ENCODE assay signal across 17 cellular contexts in the genomic region with DNA sequence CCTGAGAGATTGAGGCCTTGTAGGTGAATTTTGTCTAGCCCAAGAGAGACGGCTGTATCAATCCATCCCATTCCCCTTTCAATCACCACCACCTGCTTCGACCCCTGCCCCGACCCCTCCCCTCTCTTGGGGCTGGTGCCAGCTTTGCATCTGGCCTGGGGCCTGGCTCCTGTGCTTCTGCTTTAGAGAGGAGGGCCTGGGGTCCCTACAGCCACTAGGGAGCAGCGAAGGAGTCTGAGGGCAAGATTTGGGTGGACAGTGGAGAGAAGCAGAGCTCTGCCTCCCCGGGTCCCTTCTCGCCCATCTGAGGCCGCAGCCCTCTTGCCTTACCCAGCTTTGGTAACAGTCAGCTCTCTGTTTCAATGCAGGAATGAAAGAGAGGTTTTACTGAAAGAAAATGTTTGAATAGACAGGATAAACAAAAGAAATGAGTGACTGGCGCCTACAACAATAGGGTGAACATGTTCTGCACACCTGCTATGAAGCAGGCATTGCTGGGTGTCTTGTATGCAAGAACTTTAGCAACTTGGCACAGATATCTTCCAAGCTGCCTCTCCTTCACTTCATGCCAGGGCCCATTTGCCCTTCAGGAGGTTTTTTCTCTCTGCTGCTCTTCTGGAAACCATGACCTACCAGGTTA.
"Had no signal": no experiment of that assay in that cellular context is flagged by ENCODE, and none has a peak within 500 bp of the region (broad histone marks: within the 10 kb centered on the region; RNA-seq: fewer than 3 reads in every experiment).

No MANE protein-coding gene starts in this region.

- H3K27me3 ChIP-seq: ascending aorta, dorsolateral prefrontal cortex, tibial nerve had no signal

- H3K4me1 Mint-ChIP-seq: activated naive CD8-positive, alpha-beta T cell treated with anti-CD3 and anti-CD28 coated beads, Interleukin-2, amount 50 U/mL, for 24 hours; immature natural killer cell; naive B cell had no signal

- H3K9me3 ChIP-seq: ascending aorta, tibial nerve had no signal

- H3K4me3 ChIP-seq: ascending aorta, dorsolateral prefrontal cortex, lung, smooth muscle cell, tibial nerve had no signal

- ATAC-seq: activated naive CD8-positive, alpha-beta T cell treated with anti-CD3 and anti-CD28 coated beads, Interleukin-2, amount 50 U/mL, for 24 hours; esophagus mucosa; left colon; right cardiac atrium had no signal

- H3K27ac Mint-ChIP-seq: activated naive CD8-positive, alpha-beta T cell treated with anti-CD3 and anti-CD28 coated beads, Interleukin-2, amount 50 U/mL, for 24 hours; immature natural killer cell had no signal

- H3K4me1 ChIP-seq: ascending aorta, tibial nerve had no signal

- H3K4me2 ChIP-seq: smooth muscle cell had no signal

- DNase-seq: activated CD4-positive, alpha-beta T cell treated with anti-CD3 and anti-CD28 coated beads for 48 hours; activated CD8-positive, alpha-beta memory T cell treated with anti-CD3 and anti-CD28 coated beads for 24 hours; activated naive CD4-positive, alpha-beta T cell treated with Interleukin-2 at 50 U/mL for 16 hours; activated naive CD8-positive, alpha-beta T cell treated with anti-CD3 and anti-CD28 coated beads, Interleukin-2, amount 50 U/mL, for 24 hours; dorsolateral prefrontal cortex; hypothalamus; immature natural killer cell; left colon; naive B cell; right cardiac atrium; T1000 had no signal

- H3K4me3 Mint-ChIP-seq: activated naive CD8-positive, alpha-beta T cell treated with anti-CD3 and anti-CD28 coated beads, Interleukin-2, amount 50 U/mL, for 24 hours; immature natural killer cell; naive B cell had no signal

- H3K36me3 ChIP-seq: ascending aorta had no signal

- H3K9me3 Mint-ChIP-seq: activated naive CD8-positive, alpha-beta T cell treated with anti-CD3 and anti-CD28 coated beads, Interleukin-2, amount 50 U/mL, for 24 hours; immature natural killer cell; naive B cell had no signal

- H3K36me3 Mint-ChIP-seq: immature natural killer cell, naive B cell had no signal

- H3K27ac ChIP-seq: ascending aorta, dorsolateral prefrontal cortex, tibial nerve, VCaP had no signal
